ENCODE assay signal across 31 cellular contexts in genomic region chr16:88427376-88427775, GRCh38. TPM values are rescaled to one million over a fixed set of nuclear protein-coding genes. Genes with fewer than 3 reads are reported as not detected.
"Had no signal": no experiment of that assay in that cellular context is flagged by ENCODE, and none has a peak within 500 bp of the region (broad histone marks: within the 10 kb centered on the region; RNA-seq: fewer than 3 reads in every experiment).

No MANE protein-coding gene starts in this region.

- H3K27me3 Mint-ChIP-seq: stimulated activated naive CD8-positive, alpha-beta T cell treated with anti-CD3 and anti-CD28 coated beads, Interleukin-15, Interleukin-2, amounts not matched to agents 100 ng/mL and 50 ng/mL, for 24 hours had no signal

- H3K4me1 ChIP-seq: neural progenitor cell, parathyroid adenoma, right lobe of liver had no signal

- H2AFZ ChIP-seq: neural progenitor cell, parathyroid adenoma had no signal

- H3K4me3 ChIP-seq: neural progenitor cell, ovary, psoas muscle, right lobe of liver, sigmoid colon, stomach, thoracic aorta, thyroid gland, tibial nerve, upper lobe of left lung, vagina had no signal

- H3K9ac ChIP-seq: neural progenitor cell, parathyroid adenoma had no signal

- H3K9me3 Mint-ChIP-seq: nephron; neural progenitor cell; stimulated activated effector memory CD8-positive, alpha-beta T cell treated with anti-CD3 and anti-CD28 coated beads, Interleukin-12 subunit alpha, Interleukin-12 subunit beta, amount 100 ng/mL, for 72 hours; stimulated activated naive CD8-positive, alpha-beta T cell treated with anti-CD3 and anti-CD28 coated beads, Interleukin-15, Interleukin-2, amounts not matched to agents 100 ng/mL and 50 ng/mL, for 24 hours had no signal

- H3K4me3 Mint-ChIP-seq: naive thymus-derived CD4-positive, alpha-beta T cell; natural killer cell; nephron; neural progenitor cell; stimulated activated effector memory CD8-positive, alpha-beta T cell treated with anti-CD3 and anti-CD28 coated beads, Interleukin-12 subunit alpha, Interleukin-12 subunit beta, amount 100 ng/mL, for 72 hours; stimulated activated naive B cell treated with anti-CD40 and anti-IgM and Interleukin-4, amounts not matched to agents 10 μg/mL and 1 μg/mL and 100 μg/mL, for 72 hours; stimulated activated naive CD8-positive, alpha-beta T cell treated with anti-CD3 and anti-CD28 coated beads, Interleukin-15, Interleukin-2, amounts not matched to agents 100 ng/mL and 50 ng/mL, for 24 hours had no signal

- H3K9me3 ChIP-seq: neutrophil, ovary, psoas muscle, right lobe of liver, sigmoid colon, stomach, thoracic aorta, thyroid gland, tibial nerve, upper lobe of left lung, vagina had no signal

- H3K27ac ChIP-seq: neural progenitor cell, neutrophil, ovary, parathyroid adenoma, psoas muscle, right lobe of liver, sigmoid colon, stomach, thoracic aorta, thyroid gland, tibial nerve, upper lobe of left lung, vagina had no signal

- DNase-seq: naive thymus-derived CD4-positive, alpha-beta T cell; natural killer cell; nucleus accumbens; ovary; posterior cingulate gyrus; psoas muscle; right cardiac atrium; right lobe of liver; sigmoid colon; small intestine; stimulated activated CD4-positive, alpha-beta T cell treated with anti-CD3 and anti-CD28 coated beads, Interleukin-15, amount 100 ng/mL, for 24 hours; stimulated activated CD4-positive, alpha-beta T cell treated with anti-CD3 and anti-CD28 coated beads, Interleukin-2, amount 100 ng/mL, for 24 hours; stimulated activated CD4-positive, alpha-beta T cell treated with anti-CD3 and anti-CD28 coated beads, Interleukin-2, amount 100 ng/mL, for 48 hours; stimulated activated CD4-positive, alpha-beta T cell treated with anti-CD3 and anti-CD28 coated beads, Interleukin-4, amount 100 ng/mL, for 24 hours; stimulated activated naive B cell treated with anti-CD40 and anti-IgM and Interleukin-4, amounts not matched to agents 10 μg/mL and 1 μg/mL and 100 μg/mL, for 72 hours; stimulated activated naive CD4-positive, alpha-beta T cell treated with Interleukin-2 at 50 U/mL for 16 hours; stomach; thyroid gland; trophoblast cell had no signal

- H3K36me3 Mint-ChIP-seq: naive thymus-derived CD4-positive, alpha-beta T cell; natural killer cell; neural progenitor cell; stimulated activated effector memory CD8-positive, alpha-beta T cell treated with anti-CD3 and anti-CD28 coated beads, Interleukin-12 subunit alpha, Interleukin-12 subunit beta, amount 100 ng/mL, for 72 hours; stimulated activated naive B cell treated with anti-CD40 and anti-IgM and Interleukin-4, amounts not matched to agents 10 μg/mL and 1 μg/mL and 100 μg/mL, for 72 hours had no signal

- H3K4me2 ChIP-seq: neural progenitor cell had no signal

- H3K36me3 ChIP-seq: neural progenitor cell, neutrophil, ovary, right lobe of liver, sigmoid colon, stomach, thoracic aorta, thyroid gland, tibial nerve, upper lobe of left lung, vagina had no signal

- H3K27ac Mint-ChIP-seq: naive thymus-derived CD4-positive, alpha-beta T cell; natural killer cell; nephron; neural progenitor cell; progenitor cell of endocrine pancreas; stimulated activated effector memory CD8-positive, alpha-beta T cell treated with anti-CD3 and anti-CD28 coated beads, Interleukin-12 subunit alpha, Interleukin-12 subunit beta, amount 100 ng/mL, for 72 hours; stimulated activated naive B cell treated with anti-CD40 and anti-IgM and Interleukin-4, amounts not matched to agents 10 μg/mL and 1 μg/mL and 100 μg/mL, for 72 hours; stimulated activated naive CD8-positive, alpha-beta T cell treated with anti-CD3 and anti-CD28 coated beads, Interleukin-15, Interleukin-2, amounts not matched to agents 100 ng/mL and 50 ng/mL, for 24 hours had no signal

- H3K27me3 ChIP-seq: neural progenitor cell, ovary, right lobe of liver, thyroid gland, vagina had no signal

RNA-seq across cellular contexts. Expression of gene ZNF469, which starts 44.6 kb away (rescaled TPM):
- polyA plus RNA-seq: neural cell had no signal
